ENCODE assay signal across 2 cellular contexts in genomic region chr21:44572959-44573583, GRCh38.
TF ChIP-seq lines count a peak whose summit lies in the region.

No MANE protein-coding gene starts in this region.

TF ChIP-seq in GM23338, 12 proteins besides CTCF, POLR2A, EP300 and RAD21:
- no peak for TF ChIP-seq POLR2AphosphoS5 (IDR thresholded peaks at IDR 0.05; ENCODE audit: low read depth)
- TF ChIP-seq, protein P1, sequence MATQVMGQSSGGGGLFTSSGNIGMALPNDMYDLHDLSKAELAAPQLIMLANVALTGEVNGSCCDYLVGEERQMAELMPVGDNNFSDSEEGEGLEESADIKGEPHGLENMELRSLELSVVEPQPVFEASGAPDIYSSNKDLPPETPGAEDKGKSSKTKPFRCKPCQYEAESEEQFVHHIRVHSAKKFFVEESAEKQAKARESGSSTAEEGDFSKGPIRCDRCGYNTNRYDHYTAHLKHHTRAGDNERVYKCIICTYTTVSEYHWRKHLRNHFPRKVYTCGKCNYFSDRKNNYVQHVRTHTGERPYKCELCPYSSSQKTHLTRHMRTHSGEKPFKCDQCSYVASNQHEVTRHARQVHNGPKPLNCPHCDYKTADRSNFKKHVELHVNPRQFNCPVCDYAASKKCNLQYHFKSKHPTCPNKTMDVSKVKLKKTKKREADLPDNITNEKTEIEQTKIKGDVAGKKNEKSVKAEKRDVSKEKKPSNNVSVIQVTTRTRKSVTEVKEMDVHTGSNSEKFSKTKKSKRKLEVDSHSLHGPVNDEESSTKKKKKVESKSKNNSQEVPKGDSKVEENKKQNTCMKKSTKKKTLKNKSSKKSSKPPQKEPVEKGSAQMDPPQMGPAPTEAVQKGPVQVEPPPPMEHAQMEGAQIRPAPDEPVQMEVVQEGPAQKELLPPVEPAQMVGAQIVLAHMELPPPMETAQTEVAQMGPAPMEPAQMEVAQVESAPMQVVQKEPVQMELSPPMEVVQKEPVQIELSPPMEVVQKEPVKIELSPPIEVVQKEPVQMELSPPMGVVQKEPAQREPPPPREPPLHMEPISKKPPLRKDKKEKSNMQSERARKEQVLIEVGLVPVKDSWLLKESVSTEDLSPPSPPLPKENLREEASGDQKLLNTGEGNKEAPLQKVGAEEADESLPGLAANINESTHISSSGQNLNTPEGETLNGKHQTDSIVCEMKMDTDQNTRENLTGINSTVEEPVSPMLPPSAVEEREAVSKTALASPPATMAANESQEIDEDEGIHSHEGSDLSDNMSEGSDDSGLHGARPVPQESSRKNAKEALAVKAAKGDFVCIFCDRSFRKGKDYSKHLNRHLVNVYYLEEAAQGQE (IDR thresholded peaks at IDR 0.05; ENCODE audit: unreplicated experiment): no peak
- no peak for TF ChIP-seq EZH2 (IDR thresholded peaks at IDR 0.05; ENCODE audit: low read depth, unreplicated experiment)
- no peak for TF ChIP-seq EZH2phosphoT487 (IDR thresholded peaks at IDR 0.05; ENCODE audit: unreplicated experiment)
- no peak for TF ChIP-seq JUNB (IDR thresholded peaks at IDR 0.05; ENCODE audit: unreplicated experiment)
- no peak for TF ChIP-seq STAT1 (IDR thresholded peaks at IDR 0.05; ENCODE audit: unreplicated experiment)
- TF ChIP-seq CREB1 (CRISPR knock-in tag; IDR thresholded peaks at IDR 0.05; ENCODE audit: low read depth): no peak
- no peak for TF ChIP-seq ETS1 (IDR thresholded peaks at IDR 0.05)
- no peak for TF ChIP-seq ZNF114 (CRISPR knock-in tag; IDR thresholded peaks at IDR 0.05)
- no peak for TF ChIP-seq ZNF331 (CRISPR knock-in tag; IDR thresholded peaks at IDR 0.05; ENCODE audit: low read depth)
- TF ChIP-seq, protein P2, sequence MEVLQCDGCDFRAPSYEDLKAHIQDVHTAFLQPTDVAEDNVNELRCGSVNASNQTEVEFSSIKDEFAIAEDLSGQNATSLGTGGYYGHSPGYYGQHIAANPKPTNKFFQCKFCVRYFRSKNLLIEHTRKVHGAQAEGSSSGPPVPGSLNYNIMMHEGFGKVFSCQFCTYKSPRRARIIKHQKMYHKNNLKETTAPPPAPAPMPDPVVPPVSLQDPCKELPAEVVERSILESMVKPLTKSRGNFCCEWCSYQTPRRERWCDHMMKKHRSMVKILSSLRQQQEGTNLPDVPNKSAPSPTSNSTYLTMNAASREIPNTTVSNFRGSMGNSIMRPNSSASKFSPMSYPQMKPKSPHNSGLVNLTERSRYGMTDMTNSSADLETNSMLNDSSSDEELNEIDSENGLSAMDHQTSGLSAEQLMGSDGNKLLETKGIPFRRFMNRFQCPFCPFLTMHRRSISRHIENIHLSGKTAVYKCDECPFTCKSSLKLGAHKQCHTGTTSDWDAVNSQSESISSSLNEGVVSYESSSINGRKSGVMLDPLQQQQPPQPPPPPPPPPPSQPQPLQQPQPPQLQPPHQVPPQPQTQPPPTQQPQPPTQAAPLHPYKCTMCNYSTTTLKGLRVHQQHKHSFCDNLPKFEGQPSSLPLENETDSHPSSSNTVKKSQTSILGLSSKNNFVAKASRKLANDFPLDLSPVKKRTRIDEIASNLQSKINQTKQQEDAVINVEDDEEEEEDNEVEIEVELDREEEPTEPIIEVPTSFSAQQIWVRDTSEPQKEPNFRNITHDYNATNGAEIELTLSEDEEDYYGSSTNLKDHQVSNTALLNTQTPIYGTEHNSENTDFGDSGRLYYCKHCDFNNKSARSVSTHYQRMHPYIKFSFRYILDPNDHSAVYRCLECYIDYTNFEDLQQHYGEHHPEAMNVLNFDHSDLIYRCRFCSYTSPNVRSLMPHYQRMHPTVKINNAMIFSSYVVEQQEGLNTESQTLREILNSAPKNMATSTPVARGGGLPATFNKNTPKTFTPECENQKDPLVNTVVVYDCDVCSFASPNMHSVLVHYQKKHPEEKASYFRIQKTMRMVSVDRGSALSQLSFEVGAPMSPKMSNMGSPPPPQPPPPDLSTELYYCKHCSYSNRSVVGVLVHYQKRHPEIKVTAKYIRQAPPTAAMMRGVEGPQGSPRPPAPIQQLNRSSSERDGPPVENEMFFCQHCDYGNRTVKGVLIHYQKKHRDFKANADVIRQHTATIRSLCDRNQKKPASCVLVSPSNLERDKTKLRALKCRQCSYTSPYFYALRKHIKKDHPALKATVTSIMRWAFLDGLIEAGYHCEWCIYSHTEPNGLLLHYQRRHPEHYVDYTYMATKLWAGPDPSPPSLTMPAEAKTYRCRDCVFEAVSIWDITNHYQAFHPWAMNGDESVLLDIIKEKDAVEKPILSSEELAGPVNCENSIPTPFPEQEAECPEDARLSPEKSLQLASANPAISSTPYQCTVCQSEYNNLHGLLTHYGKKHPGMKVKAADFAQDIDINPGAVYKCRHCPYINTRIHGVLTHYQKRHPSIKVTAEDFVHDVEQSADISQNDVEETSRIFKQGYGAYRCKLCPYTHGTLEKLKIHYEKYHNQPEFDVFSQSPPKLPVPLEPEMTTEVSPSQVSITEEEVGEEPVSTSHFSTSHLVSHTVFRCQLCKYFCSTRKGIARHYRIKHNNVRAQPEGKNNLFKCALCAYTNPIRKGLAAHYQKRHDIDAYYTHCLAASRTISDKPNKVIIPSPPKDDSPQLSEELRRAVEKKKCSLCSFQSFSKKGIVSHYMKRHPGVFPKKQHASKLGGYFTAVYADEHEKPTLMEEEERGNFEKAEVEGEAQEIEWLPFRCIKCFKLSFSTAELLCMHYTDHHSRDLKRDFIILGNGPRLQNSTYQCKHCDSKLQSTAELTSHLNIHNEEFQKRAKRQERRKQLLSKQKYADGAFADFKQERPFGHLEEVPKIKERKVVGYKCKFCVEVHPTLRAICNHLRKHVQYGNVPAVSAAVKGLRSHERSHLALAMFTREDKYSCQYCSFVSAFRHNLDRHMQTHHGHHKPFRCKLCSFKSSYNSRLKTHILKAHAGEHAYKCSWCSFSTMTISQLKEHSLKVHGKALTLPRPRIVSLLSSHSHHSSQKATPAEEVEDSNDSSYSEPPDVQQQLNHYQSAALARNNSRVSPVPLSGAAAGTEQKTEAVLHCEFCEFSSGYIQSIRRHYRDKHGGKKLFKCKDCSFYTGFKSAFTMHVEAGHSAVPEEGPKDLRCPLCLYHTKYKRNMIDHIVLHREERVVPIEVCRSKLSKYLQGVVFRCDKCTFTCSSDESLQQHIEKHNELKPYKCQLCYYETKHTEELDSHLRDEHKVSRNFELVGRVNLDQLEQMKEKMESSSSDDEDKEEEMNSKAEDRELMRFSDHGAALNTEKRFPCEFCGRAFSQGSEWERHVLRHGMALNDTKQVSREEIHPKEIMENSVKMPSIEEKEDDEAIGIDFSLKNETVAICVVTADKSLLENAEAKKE (CRISPR knock-in tag; IDR thresholded peaks at IDR 0.05): no peak
- no peak for TF ChIP-seq NANOG (IDR thresholded peaks at IDR 0.05; ENCODE audit: borderline replicate concordance)
TF ChIP-seq in GM23338: peak in this region for 0.

TF ChIP-seq in K562, 482 proteins besides CTCF, POLR2A, EP300 and RAD21 (continues in another document):
- TF ChIP-seq RBM34 (IDR thresholded peaks at IDR 0.05; ENCODE audit: borderline replicate concordance, insufficient read depth, low read length): no peak
- TF ChIP-seq, protein P3, sequence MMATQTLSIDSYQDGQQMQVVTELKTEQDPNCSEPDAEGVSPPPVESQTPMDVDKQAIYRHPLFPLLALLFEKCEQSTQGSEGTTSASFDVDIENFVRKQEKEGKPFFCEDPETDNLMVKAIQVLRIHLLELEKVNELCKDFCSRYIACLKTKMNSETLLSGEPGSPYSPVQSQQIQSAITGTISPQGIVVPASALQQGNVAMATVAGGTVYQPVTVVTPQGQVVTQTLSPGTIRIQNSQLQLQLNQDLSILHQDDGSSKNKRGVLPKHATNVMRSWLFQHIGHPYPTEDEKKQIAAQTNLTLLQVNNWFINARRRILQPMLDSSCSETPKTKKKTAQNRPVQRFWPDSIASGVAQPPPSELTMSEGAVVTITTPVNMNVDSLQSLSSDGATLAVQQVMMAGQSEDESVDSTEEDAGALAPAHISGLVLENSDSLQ (IDR thresholded peaks at IDR 0.05): peak; percentile 23; the same call in 1 of the 2 replicates
- no peak for TF ChIP-seq ZFP30 (CRISPR knock-in tag; IDR thresholded peaks at IDR 0.05; ENCODE audit: borderline replicate concordance)
- 0 out of 2 replicates have a peak, but pooled peaks have one; percentile 38 for TF ChIP-seq RERE (CRISPR knock-in tag; IDR thresholded peaks at IDR 0.05; ENCODE audit: borderline replicate concordance)
- no peak for TF ChIP-seq MEIS2 (IDR thresholded peaks at IDR 0.05; ENCODE audit: partially characterized antibody)
- TF ChIP-seq, protein P4, sequence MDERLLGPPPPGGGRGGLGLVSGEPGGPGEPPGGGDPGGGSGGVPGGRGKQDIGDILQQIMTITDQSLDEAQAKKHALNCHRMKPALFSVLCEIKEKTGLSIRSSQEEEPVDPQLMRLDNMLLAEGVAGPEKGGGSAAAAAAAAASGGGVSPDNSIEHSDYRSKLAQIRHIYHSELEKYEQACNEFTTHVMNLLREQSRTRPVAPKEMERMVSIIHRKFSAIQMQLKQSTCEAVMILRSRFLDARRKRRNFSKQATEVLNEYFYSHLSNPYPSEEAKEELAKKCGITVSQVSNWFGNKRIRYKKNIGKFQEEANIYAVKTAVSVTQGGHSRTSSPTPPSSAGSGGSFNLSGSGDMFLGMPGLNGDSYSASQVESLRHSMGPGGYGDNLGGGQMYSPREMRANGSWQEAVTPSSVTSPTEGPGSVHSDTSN (CRISPR knock-in tag; IDR thresholded peaks at IDR 0.05; ENCODE audit: low read depth): no peak
- TF ChIP-seq, protein P4 (tag; conservative IDR thresholded peaks at IDR 0.05; ENCODE audit: low read depth): no peak
- no peak for TF ChIP-seq PRPF4 (IDR thresholded peaks at IDR 0.05; ENCODE audit: insufficient read depth, low read depth, low read length, poor library complexity, severe bottlenecking)
- no peak for TF ChIP-seq ZNF785 (CRISPR knock-in tag; IDR thresholded peaks at IDR 0.05)
- TF ChIP-seq JUND (IDR thresholded peaks at IDR 0.05; ENCODE audit: borderline replicate concordance, low read depth, low read length): no peak
- TF ChIP-seq JUND (tag; IDR thresholded peaks at IDR 0.05; ENCODE audit: borderline replicate concordance, low read depth, low read length): 0 out of 3 replicates have a peak, but pooled peaks have one; percentile 20
- no peak for TF ChIP-seq ZNF197 (CRISPR knock-in tag; IDR thresholded peaks at IDR 0.05; ENCODE audit: low read depth)
- no peak for TF ChIP-seq TRIM25 (IDR thresholded peaks at IDR 0.05; ENCODE audit: borderline replicate concordance)
- no peak for TF ChIP-seq THRB (CRISPR knock-in tag; conservative IDR thresholded peaks at IDR 0.05)
- TF ChIP-seq BACH1 (tag; IDR thresholded peaks at IDR 0.05): no peak
- TF ChIP-seq NRF1 (conservative IDR thresholded peaks at IDR 0.05 in 1 of 2, IDR thresholded peaks at IDR 0.05 in 1 of 2): peak; percentile 45 to 50
- TF ChIP-seq RHOXF2B (CRISPR knock-in tag; conservative IDR thresholded peaks at IDR 0.05): no peak
- no peak for TF ChIP-seq PPARD (CRISPR knock-in tag; IDR thresholded peaks at IDR 0.05)
- no peak for TF ChIP-seq GTF2F1 (IDR thresholded peaks at IDR 0.05; ENCODE audit: low read depth, low read length)
- TF ChIP-seq ELF2 (CRISPR knock-in tag; IDR thresholded peaks at IDR 0.05): no peak
